26 cellular contexts compared by ENCODE assay signal in genomic region chr14:89684139-89684538, GRCh38.
"Had no signal": no experiment of that assay in that cellular context is flagged by ENCODE, and none has a peak within 500 bp of the region (broad histone marks: within the 10 kb centered on the region; RNA-seq: fewer than 3 reads in every experiment).

No MANE protein-coding gene starts in this region.

- H3K27ac Mint-ChIP-seq: activated B cell treated with CpG ODN at 0.5 μM for 24 hours; activated CD4-positive, alpha-beta T cell treated with anti-CD3 and anti-CD28 coated beads, Interleukin-2, amount 10 ng/mL, durations not matched to agents 24 days and 14 days; activated CD8-positive, alpha-beta memory T cell treated with anti-CD3 and anti-CD28 coated beads, Interleukin-2, amount 10 ng/mL, durations not matched to agents 7 days and 5 days; activated naive CD4-positive, alpha-beta T cell treated with anti-CD3 and anti-CD28 coated beads for 36 hours; activated naive CD8-positive, alpha-beta T cell treated with anti-CD3 and anti-CD28 coated beads, Interleukin-2, amount 10 ng/mL, durations not matched to agents 7 days and 5 days; activated T-cell treated with anti-CD3 and anti-CD28 coated beads, Interleukin-2, amount 50 U/mL, for 24 hours; activated T-helper 17 cell treated with anti-CD3 and anti-CD28 coated beads, Interleukin-2, amount 50 U/mL, for 72 hours had no signal

- DNase-seq: activated B cell treated with CpG ODN at 0.5 μM for 24 hours; activated CD4-positive, alpha-beta T cell treated with anti-CD3 and anti-CD28 coated beads for 1 hour; activated CD4-positive, alpha-beta T cell treated with anti-CD3 and anti-CD28 coated beads, Interleukin-2, amount 10 ng/mL, durations not matched to agents 24 days and 14 days; activated CD4-positive, alpha-beta T cell treated with anti-CD3 and anti-CD28 coated beads, Interleukin-2, amount 50 U/mL, for 48 hours; activated CD8-positive, alpha-beta memory T cell treated with anti-CD3 and anti-CD28 coated beads, Interleukin-2, amount 10 ng/mL, durations not matched to agents 7 days and 5 days; activated gamma-delta T cell; activated naive CD4-positive, alpha-beta T cell treated with anti-CD3 and anti-CD28 coated beads for 36 hours; activated naive CD8-positive, alpha-beta T cell treated with anti-CD3 and anti-CD28 coated beads, Interleukin-2, amount 10 ng/mL, durations not matched to agents 7 days and 5 days; activated T-cell treated with anti-CD3 and anti-CD28 coated beads, Interleukin-2, amount 50 U/mL, for 24 hours; adrenal gland; anterior cingulate cortex; caudate nucleus; Kasumi-1; KBM-7; NCI-H1092; NCI-H1417; NCI-H1930; NCI-H2171; NCI-H526 treated with DMSO at 0.1 percent for 48 hours; NCI-H82; PC-9; SIG-M5; T-helper 2 cell; T1000 had no signal

- ATAC-seq: activated CD8-positive, alpha-beta memory T cell treated with anti-CD3 and anti-CD28 coated beads, Interleukin-2, amount 10 ng/mL, durations not matched to agents 7 days and 5 days; activated T-helper 17 cell treated with anti-CD3 and anti-CD28 coated beads, Interleukin-2, amount 50 U/mL, for 72 hours had no signal

- H3K27me3 Mint-ChIP-seq: activated B cell treated with CpG ODN at 0.5 μM for 24 hours; activated CD4-positive, alpha-beta T cell treated with anti-CD3 and anti-CD28 coated beads, Interleukin-2, amount 10 ng/mL, durations not matched to agents 24 days and 14 days; activated CD8-positive, alpha-beta memory T cell treated with anti-CD3 and anti-CD28 coated beads, Interleukin-2, amount 10 ng/mL, durations not matched to agents 7 days and 5 days; activated naive CD8-positive, alpha-beta T cell treated with anti-CD3 and anti-CD28 coated beads, Interleukin-2, amount 10 ng/mL, durations not matched to agents 7 days and 5 days; activated T-cell treated with anti-CD3 and anti-CD28 coated beads, Interleukin-2, amount 50 U/mL, for 24 hours; activated T-helper 17 cell treated with anti-CD3 and anti-CD28 coated beads, Interleukin-2, amount 50 U/mL, for 72 hours had no signal

- H3K36me3 ChIP-seq: adrenal gland, breast epithelium had no signal

- H3K9me3 ChIP-seq: adrenal gland, breast epithelium had no signal

- H3K27me3 ChIP-seq: adrenal gland, breast epithelium had no signal

- H3K4me1 ChIP-seq: adrenal gland, breast epithelium had no signal

- H3K27ac ChIP-seq: adrenal gland, breast epithelium, PC-9 had no signal

- H3K4me3 Mint-ChIP-seq: activated B cell treated with CpG ODN at 0.5 μM for 24 hours; activated CD4-positive, alpha-beta T cell treated with anti-CD3 and anti-CD28 coated beads, Interleukin-2, amount 10 ng/mL, durations not matched to agents 24 days and 14 days; activated CD8-positive, alpha-beta memory T cell treated with anti-CD3 and anti-CD28 coated beads, Interleukin-2, amount 10 ng/mL, durations not matched to agents 7 days and 5 days; activated naive CD4-positive, alpha-beta T cell treated with anti-CD3 and anti-CD28 coated beads for 36 hours; activated naive CD8-positive, alpha-beta T cell treated with anti-CD3 and anti-CD28 coated beads, Interleukin-2, amount 10 ng/mL, durations not matched to agents 7 days and 5 days; activated T-cell treated with anti-CD3 and anti-CD28 coated beads, Interleukin-2, amount 50 U/mL, for 24 hours; activated T-helper 17 cell treated with anti-CD3 and anti-CD28 coated beads, Interleukin-2, amount 50 U/mL, for 72 hours had no signal

- H3K4me3 ChIP-seq: adrenal gland, breast epithelium, PC-9 had no signal
